11 cellular contexts compared by ENCODE assay signal in the genomic region with DNA sequence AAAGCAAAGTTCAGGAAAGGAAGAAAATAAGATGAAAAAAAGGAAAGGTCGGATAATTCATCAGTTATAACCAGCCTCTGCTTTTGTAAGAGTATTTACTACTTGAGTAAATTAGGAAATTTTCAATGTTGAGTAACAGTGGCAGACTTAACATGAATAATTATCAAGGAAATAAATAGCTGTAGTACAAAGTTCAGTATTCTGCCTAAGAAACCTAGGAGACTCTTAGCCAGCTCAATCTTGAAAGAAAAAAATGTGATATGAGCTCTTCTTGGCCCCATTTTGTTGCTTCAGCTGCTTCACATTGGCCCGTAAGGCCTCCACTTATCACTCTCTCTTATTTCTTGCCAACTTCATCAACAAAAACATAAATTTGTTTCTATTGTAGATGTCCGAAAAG. TPM values are rescaled to one million over a fixed set of nuclear protein-coding genes. Genes with fewer than 3 reads are reported as not detected.
"Had no signal": no experiment of that assay in that cellular context is flagged by ENCODE, and none has a peak within 500 bp of the region (broad histone marks: within the 10 kb centered on the region; RNA-seq: fewer than 3 reads in every experiment).

No MANE protein-coding gene starts in this region.

- DNase-seq: GM23248, GOT3, H7, HFFc6, KBM-7 had no signal

- H3K4me3 ChIP-seq: GM23248, HAP-1 had no signal

- ATAC-seq: HCT116, HepG2 had no signal

- H2AFZ ChIP-seq: GM23248 had no signal

- H3K27ac ChIP-seq: GM23248, HL-60 had no signal

- H3K9me3 ChIP-seq: HAP-1 had no signal

- H3K9ac ChIP-seq: GM23248 had no signal

RNA-seq across cellular contexts. Expression of gene DNAJB7, which starts 17.0 kb away (rescaled TPM):
- total RNA-seq: GM23248, H4, H7, HepG2, HFFc6, HT1080 had no signal
